Comparison of ENCODE assay signal across 9 cellular contexts in genomic region chr14:71142375-71143038, GRCh38.
A peak's percentile ranks its signal among the peaks of the same experiment; 100 is the strongest.
DNase-seq lines count a peak whose midpoint lies in the region; ATAC-seq, FAIRE-seq and TF ChIP-seq lines count a peak whose summit lies in the region.
"Had no signal": no experiment of that assay in that cellular context is flagged by ENCODE, and none has a peak within 500 bp of the region (broad histone marks: within the 10 kb centered on the region; RNA-seq: fewer than 3 reads in every experiment).

No MANE protein-coding gene starts in this region.

- BruUV-seq in GM12878 (replicated peaks; lab: Mats Ljungman, UMichigan), result no TSS peak

- CTCF ChIA-PET in GM12878 (lab: Yijun Ruan, JAX), result interaction anchor here (0.6 to 10.4 kb wide), 19 partner anchors 10 to 1274 kb away, joined by 3 to 202 read pairs (median 5); no protein-coding TSS in a partner anchor

- peak; percentile 52 for FAIRE-seq in GM12878 (lab: Jason Lieb, UNC)

- H3K4me2 ChIP-seq in GM12878 (ENCODE audit: control insufficient read depth, insufficient read depth), result peak overlapping the region; percentile 56

- H3K36me3 ChIP-seq in GM12878 (ENCODE audit: control insufficient read depth in 2 of 2, insufficient read depth in 2 of 2, low read length in 1 of 2), result no peaks in the 10 kb centered on the region
- H3K36me3 ChIP-seq in body of pancreas (replicated peaks in 1 of 2; ENCODE audit: insufficient read depth in 1 of 2, low read depth in 2 of 2), result no peaks in the 10 kb centered on the region
- H3K36me3 ChIP-seq: transverse colon had no signal

- ATAC-seq in GM12878 (peak; percentile 69), GM18520 (IDR thresholded peaks at IDR 0.05; ENCODE audit: unreplicated experiment) (no peak), body of pancreas (no peak), GM19328 (IDR thresholded peaks at IDR 0.05; ENCODE audit: unreplicated experiment) (no peak)

- TF ChIP-seq POLR2A in GM12878 (IDR thresholded peaks at IDR 0.05; ENCODE audit: low read depth, low read length) (no peak), body of pancreas (IDR thresholded peaks at IDR 0.05) (no peak)

- 0 out of 2 replicates have a peak, but pooled peaks have one; percentile 10 for TF ChIP-seq RAD21 in GM12878 (IDR thresholded peaks at IDR 0.05; ENCODE audit: insufficient read depth, low read depth, low read length)

- TF ChIP-seq EP300 in GM12878 (IDR thresholded peaks at IDR 0.05; ENCODE audit: borderline replicate concordance in 1 of 2, control insufficient read depth in 1 of 2, low read depth in 2 of 2, low read length in 2 of 2), result no peak

- H3K4me3 ChIP-seq in GM12878 (peak overlapping the region; percentile 10; the same call in 1 of the 2 replicates), body of pancreas (no peak overlapping the region)
- H3K4me3 ChIP-seq: transverse colon had no signal

- RAD21 ChIA-PET in GM12878 (lab: Charles Lee; ENCODE audit: unreplicated experiment), result interaction anchor here (0.6 to 4.6 kb wide), 20 partner anchors 14 to 712 kb away, joined by 3 to 48 read pairs (median 4); no protein-coding TSS in a partner anchor

- in situ Hi-C loops in GM13976 (cut with MboI; ENCODE audit: low sequenced_read_pairs, unreplicated experiment) (no loop called here), GM12878 (cut with MboI) (no loop called here)

- TF ChIP-seq CTCF in GM13976 (IDR thresholded peaks at IDR 0.05; ENCODE audit: borderline replicate concordance, control extremely low read depth, extremely low read depth, insufficient read depth, missing control alignments), result no peak
- no peak for TF ChIP-seq CTCF in GM12878 (IDR thresholded peaks at IDR 0.05 in 2 of 3, conservative IDR thresholded peaks at IDR 0.05 in 1 of 3; ENCODE audit: control insufficient read depth in 2 of 3, extremely low read depth in 1 of 3, insufficient read depth in 1 of 3, low read depth in 3 of 3, low read length in 3 of 3)
- TF ChIP-seq CTCF in body of pancreas (IDR thresholded peaks at IDR 0.05), result no peak

- SMC1A ChIA-PET in GM12878 (lab: Charles Lee; ENCODE audit: uncharacterized antibody, unreplicated experiment), result interaction anchor here (0.8 to 12.6 kb wide), 29 partner anchors 9 to 713 kb away, joined by 3 to 230 read pairs (median 3); no protein-coding TSS in a partner anchor

- H3K9ac ChIP-seq in GM12878 (ENCODE audit: control insufficient read depth, insufficient read depth, low read length), result no peak overlapping the region

- H3K9me3 ChIP-seq in GM12878 (replicated peaks; ENCODE audit: control insufficient read depth, insufficient read depth, low read length) (no peaks in the 10 kb centered on the region), body of pancreas (no peaks in the 10 kb centered on the region)
- H3K9me3 ChIP-seq: transverse colon had no signal

- H3K79me2 ChIP-seq in GM12878 (ENCODE audit: control insufficient read depth, insufficient read depth, low read length), result no peaks in the 10 kb centered on the region

- H4K20me1 ChIP-seq in GM12878 (ENCODE audit: control insufficient read depth, insufficient read depth), result no peaks in the 10 kb centered on the region

- H3K27me3 ChIP-seq in GM12878 (replicated peaks in 1 of 2; ENCODE audit: control insufficient read depth in 2 of 2, insufficient read depth in 2 of 2, low read length in 1 of 2) (no peaks in the 10 kb centered on the region), body of pancreas (no peaks in the 10 kb centered on the region)
- H3K27me3 ChIP-seq: transverse colon had no signal

- intact Hi-C loops in GM12878 (cut with micrococcal nuclease; ENCODE audit: unreplicated experiment), result loop anchor here (2.0 to 10.0 kb wide), 4 partner anchors 178 to 715 kb away; partner anchors contain the start of gene SIPA1L1
- intact Hi-C loops in body of pancreas (cut with DNase I), result no loop called here

- peak overlapping the region; percentile 44 for H3K27ac ChIP-seq in GM12878 (ENCODE audit: control insufficient read depth, insufficient read depth)
- peak overlapping the region in 1 of 4 donors; percentile 42 for H3K27ac ChIP-seq in body of pancreas

- H3K4me1 ChIP-seq in GM12878 (ENCODE audit: control insufficient read depth, insufficient read depth, low read length) (peaks cover 17% of the 10 kb centered on the region), body of pancreas (peaks cover 6% of the 10 kb centered on the region)

- H2AFZ ChIP-seq in GM12878 (ENCODE audit: control insufficient read depth, low read depth, low read length), result no peak overlapping the region

- DNase-seq in GM13976 (ENCODE audit: low spot score) (peak; percentile 53), MV-4-11 (lab: John Stamatoyannopoulos, UW) (peak; percentile 97), GM12878 (ENCODE audit: low read depth, low spot score) (peak; percentile 63), renal cortical epithelial cell (ENCODE audit: low read depth) (peak; percentile 95), body of pancreas (no peak), occipital lobe (lab: John Stamatoyannopoulos, UW) (no peak)
- DNase-seq: transverse colon had no signal

- POLR2A ChIA-PET in GM12878 (lab: Charles Lee), result interaction anchor here (0.8 to 1.8 kb wide), 4 partner anchors 179 to 616 kb away, joined by 3 to 6 read pairs (median 4); no protein-coding TSS in a partner anchor

- WGBS in GM12878 (ENCODE audit: insufficient coverage, insufficient replicate concordance, low lambda C conversion rate, missing lambda C conversion rate), result 0% methylated on average over 3 of the region's 3 CpGs
- WGBS in body of pancreas, 2 donors, result 79 to 90% methylated on average over 3 of the region's 3 CpGs

TF ChIP-seq in GM12878, 131 proteins besides CTCF, POLR2A, EP300 and RAD21 (continues in another document):
- TF ChIP-seq RBBP5 (conservative IDR thresholded peaks at IDR 0.05) (no peak), ZNF384 (IDR thresholded peaks at IDR 0.05; ENCODE audit: borderline replicate concordance, low read depth, low read length) (no peak), MTA3 (IDR thresholded peaks at IDR 0.05; ENCODE audit: borderline replicate concordance, low read length) (no peak; the same call in 1 of the 2 replicates), POLR2AphosphoS2 (IDR thresholded peaks at IDR 0.05; ENCODE audit: low read depth, low read length) (no peak), NR2C2 (IDR thresholded peaks at IDR 0.05; ENCODE audit: borderline replicate concordance, control insufficient read depth, insufficient read length, low read depth) (no peak), CREM (IDR thresholded peaks at IDR 0.05; ENCODE audit: low read depth) (peak; percentile 41; the same call in 1 of the 2 replicates), NFXL1 (IDR thresholded peaks at IDR 0.05; ENCODE audit: borderline replicate concordance) (no peak), IRF3 (IDR thresholded peaks at IDR 0.05) (no peak)
- TF ChIP-seq, protein P1, sequence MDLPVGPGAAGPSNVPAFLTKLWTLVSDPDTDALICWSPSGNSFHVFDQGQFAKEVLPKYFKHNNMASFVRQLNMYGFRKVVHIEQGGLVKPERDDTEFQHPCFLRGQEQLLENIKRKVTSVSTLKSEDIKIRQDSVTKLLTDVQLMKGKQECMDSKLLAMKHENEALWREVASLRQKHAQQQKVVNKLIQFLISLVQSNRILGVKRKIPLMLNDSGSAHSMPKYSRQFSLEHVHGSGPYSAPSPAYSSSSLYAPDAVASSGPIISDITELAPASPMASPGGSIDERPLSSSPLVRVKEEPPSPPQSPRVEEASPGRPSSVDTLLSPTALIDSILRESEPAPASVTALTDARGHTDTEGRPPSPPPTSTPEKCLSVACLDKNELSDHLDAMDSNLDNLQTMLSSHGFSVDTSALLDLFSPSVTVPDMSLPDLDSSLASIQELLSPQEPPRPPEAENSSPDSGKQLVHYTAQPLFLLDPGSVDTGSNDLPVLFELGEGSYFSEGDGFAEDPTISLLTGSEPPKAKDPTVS (IDR thresholded peaks at IDR 0.05; ENCODE audit: low read depth, low read length), result no peak
- TF ChIP-seq, protein P2, sequence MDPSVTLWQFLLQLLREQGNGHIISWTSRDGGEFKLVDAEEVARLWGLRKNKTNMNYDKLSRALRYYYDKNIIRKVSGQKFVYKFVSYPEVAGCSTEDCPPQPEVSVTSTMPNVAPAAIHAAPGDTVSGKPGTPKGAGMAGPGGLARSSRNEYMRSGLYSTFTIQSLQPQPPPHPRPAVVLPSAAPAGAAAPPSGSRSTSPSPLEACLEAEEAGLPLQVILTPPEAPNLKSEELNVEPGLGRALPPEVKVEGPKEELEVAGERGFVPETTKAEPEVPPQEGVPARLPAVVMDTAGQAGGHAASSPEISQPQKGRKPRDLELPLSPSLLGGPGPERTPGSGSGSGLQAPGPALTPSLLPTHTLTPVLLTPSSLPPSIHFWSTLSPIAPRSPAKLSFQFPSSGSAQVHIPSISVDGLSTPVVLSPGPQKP (IDR thresholded peaks at IDR 0.05; ENCODE audit: low read depth, low read length), result no peak
- TF ChIP-seq, protein P3, sequence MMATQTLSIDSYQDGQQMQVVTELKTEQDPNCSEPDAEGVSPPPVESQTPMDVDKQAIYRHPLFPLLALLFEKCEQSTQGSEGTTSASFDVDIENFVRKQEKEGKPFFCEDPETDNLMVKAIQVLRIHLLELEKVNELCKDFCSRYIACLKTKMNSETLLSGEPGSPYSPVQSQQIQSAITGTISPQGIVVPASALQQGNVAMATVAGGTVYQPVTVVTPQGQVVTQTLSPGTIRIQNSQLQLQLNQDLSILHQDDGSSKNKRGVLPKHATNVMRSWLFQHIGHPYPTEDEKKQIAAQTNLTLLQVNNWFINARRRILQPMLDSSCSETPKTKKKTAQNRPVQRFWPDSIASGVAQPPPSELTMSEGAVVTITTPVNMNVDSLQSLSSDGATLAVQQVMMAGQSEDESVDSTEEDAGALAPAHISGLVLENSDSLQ (IDR thresholded peaks at IDR 0.05), result no peak
- TF ChIP-seq, protein P4, sequence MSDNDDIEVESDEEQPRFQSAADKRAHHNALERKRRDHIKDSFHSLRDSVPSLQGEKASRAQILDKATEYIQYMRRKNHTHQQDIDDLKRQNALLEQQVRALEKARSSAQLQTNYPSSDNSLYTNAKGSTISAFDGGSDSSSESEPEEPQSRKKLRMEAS (IDR thresholded peaks at IDR 0.05; ENCODE audit: low read depth, low read length), result no peak

Comparison
In these comparisons a context has a peak if more than half of its experiments do, and no peak if none do; other contexts are left out.
1. DNase-seq: peak in GM13976 (single experiment), MV-4-11 (single experiment), GM12878 (single experiment) and renal cortical epithelial cell (single experiment); none in body of pancreas (0 of 4) and occipital lobe (single experiment).